8 cellular contexts compared by ENCODE assay signal in genomic region chr17:78708510-78708973, GRCh38.
DNase-seq lines count a peak whose midpoint lies in the region; TF ChIP-seq lines count a peak whose summit lies in the region.

No MANE protein-coding gene starts in this region.

- H3K36me3 ChIP-seq in Loucy (ENCODE audit: insufficient read depth, low read length) (peaks cover 59% of the 10 kb centered on the region), ovary (no peaks in the 10 kb centered on the region)

- intact Hi-C loops in ovary (cut with DNase I): loop anchor here in 2 of 4 donors (10.0 kb wide), 2 partner anchors 204 to 214 kb away; no protein-coding TSS in a partner anchor

- H4K20me1 ChIP-seq in Loucy (ENCODE audit: insufficient read depth, low read length, poor library complexity, severe bottlenecking): peaks cover 24% of the 10 kb centered on the region

- H3K36me3 Mint-ChIP-seq in activated naive CD4-positive, alpha-beta T cell treated with anti-CD3 and anti-CD28 coated beads, Interleukin-2, amount 10 ng/mL, durations not matched to agents 7 days and 5 days: peaks cover 51% of the 10 kb centered on the region

- 9 to 20% (median 13%) methylated on average over 6 of the region's 6 CpGs for WGBS in ovary, 3 donors

- peak overlapping the region; percentile 47 for H3K4me3 Mint-ChIP-seq in activated naive CD4-positive, alpha-beta T cell treated with anti-CD3 and anti-CD28 coated beads, Interleukin-2, amount 10 ng/mL, durations not matched to agents 7 days and 5 days

- no peak overlapping the region for H3K4me2 ChIP-seq in Loucy (ENCODE audit: low read depth, low read length, poor library complexity, severe bottlenecking)

- no peaks in the 10 kb centered on the region for H3K9me2 ChIP-seq in Loucy (replicated peaks; ENCODE audit: low read depth, low read length)

- no peaks in the 10 kb centered on the region for H3F3A ChIP-seq in Loucy (ENCODE audit: low read depth)

- H3K9me3 ChIP-seq in Loucy (ENCODE audit: insufficient read depth, low read depth, low read length): no peaks in the 10 kb centered on the region
- no peaks in the 10 kb centered on the region for H3K9me3 ChIP-seq in ovary

- TF ChIP-seq EP300 in ovary (IDR thresholded peaks at IDR 0.05): no peak

- TF ChIP-seq CTCF in Loucy (conservative IDR thresholded peaks at IDR 0.05; ENCODE audit: low read length) (peak; percentile 95), ovary (IDR thresholded peaks at IDR 0.05) (peak; percentile 41 to 49 (median 46))

- no peaks in the 10 kb centered on the region for H3K27me3 ChIP-seq in Loucy (ENCODE audit: insufficient read depth, low read length, poor library complexity, severe bottlenecking)
- no peaks in the 10 kb centered on the region for H3K27me3 ChIP-seq in ovary

- H3K4me1 ChIP-seq in Loucy (ENCODE audit: insufficient read depth, low read length, poor library complexity, severe bottlenecking) (peaks cover 3% of the 10 kb centered on the region), ovary (ENCODE audit: insufficient read depth) (no peaks in the 10 kb centered on the region)

- no peak overlapping the region for H2AFZ ChIP-seq in Loucy (ENCODE audit: low read length)

- peaks cover 58% of the 10 kb centered on the region for H3K4me1 Mint-ChIP-seq in activated naive CD4-positive, alpha-beta T cell treated with anti-CD3 and anti-CD28 coated beads, Interleukin-2, amount 10 ng/mL, durations not matched to agents 7 days and 5 days

- CTCF ChIA-PET in activated naive CD4-positive, alpha-beta T cell treated with anti-CD3 and anti-CD28 coated beads, Interleukin-2, amount 10 ng/mL, durations not matched to agents 7 days and 5 days (lab: Charles Lee): interaction anchor here (0.6 to 3.2 kb wide), 23 partner anchors 9 to 217 kb away, joined by 3 to 24 read pairs (median 3); no protein-coding TSS in a partner anchor

- peaks cover 74% of the 10 kb centered on the region for H3K79me2 ChIP-seq in Loucy (ENCODE audit: insufficient read depth, low read length)

- no peaks in the 10 kb centered on the region for H3K27me3 Mint-ChIP-seq in activated naive CD4-positive, alpha-beta T cell treated with anti-CD3 and anti-CD28 coated beads, Interleukin-2, amount 10 ng/mL, durations not matched to agents 7 days and 5 days

- no peaks in the 10 kb centered on the region for H3K9me3 Mint-ChIP-seq in activated naive CD4-positive, alpha-beta T cell treated with anti-CD3 and anti-CD28 coated beads, Interleukin-2, amount 10 ng/mL, durations not matched to agents 7 days and 5 days

- DNase-seq in activated gamma-delta T cell treated with Interleukin-2 at 50 U/mL for 16 hours (peak; percentile 50), activated gamma-delta T cell (lab: John Stamatoyannopoulos, UW) (no peak), SHP77 treated with DMSO at 0.1 percent for 48 hours (lab: John Stamatoyannopoulos, UW) (peak; percentile 52), globus pallidus (ENCODE audit: low spot score) (peak; percentile 89), ovary (peak; percentile 36 to 73 (median 58)), ureter (ENCODE audit: low spot score) (peak; percentile 59)
- DNase-seq in activated naive CD4-positive, alpha-beta T cell treated with anti-CD3 and anti-CD28 coated beads, Interleukin-2, amount 10 ng/mL, durations not matched to agents 7 days and 5 days: peak; percentile 70

- H3K4me3 ChIP-seq in Loucy (ENCODE audit: low read length, poor library complexity, severe bottlenecking) (no peak overlapping the region), ovary (no peak overlapping the region)

- no peak overlapping the region for H3K27ac ChIP-seq in ovary

- H3K27ac Mint-ChIP-seq in activated naive CD4-positive, alpha-beta T cell treated with anti-CD3 and anti-CD28 coated beads, Interleukin-2, amount 10 ng/mL, durations not matched to agents 7 days and 5 days: peak overlapping the region; percentile 89

- H3K9ac ChIP-seq in Loucy (ENCODE audit: low read depth, low read length, poor library complexity, severe bottlenecking): no peak overlapping the region

- TF ChIP-seq POLR2A in ovary (IDR thresholded peaks at IDR 0.05): no peak
